Comparison of ENCODE assay signal across 1 cellular context in the genomic region with DNA sequence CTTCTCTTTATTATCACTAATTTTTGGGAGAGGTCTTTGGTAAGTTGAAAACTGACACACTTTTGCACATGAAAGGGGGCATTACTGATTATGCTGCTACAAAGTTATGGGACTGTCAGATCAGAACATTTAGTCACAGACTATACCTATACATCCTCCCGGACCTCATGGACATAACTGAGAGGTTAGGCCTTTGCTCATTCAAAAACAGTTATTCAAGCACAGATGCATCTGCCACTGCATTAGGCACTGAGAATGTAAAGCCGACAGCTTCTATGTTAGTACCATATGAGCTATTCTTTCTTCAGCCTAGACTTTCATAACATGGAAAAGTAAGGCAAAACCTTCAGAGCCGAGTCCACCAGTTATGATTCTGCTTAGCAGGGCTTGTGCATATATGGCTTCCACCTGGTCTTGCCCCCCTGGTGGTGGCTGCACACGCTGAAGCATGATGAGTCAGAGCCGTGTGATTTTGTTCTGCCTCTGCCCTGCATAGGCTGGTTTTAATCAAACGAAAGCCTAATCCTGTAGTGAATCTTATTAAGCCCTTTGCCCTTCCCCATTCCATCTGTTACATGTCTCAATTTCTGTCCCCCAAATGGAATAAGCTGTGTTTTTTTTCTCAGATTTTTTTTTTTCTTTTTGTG.
TF ChIP-seq lines count a peak whose summit lies in the region.

No MANE protein-coding gene starts in this region.

TF ChIP-seq in HEK293, 187 proteins besides CTCF, POLR2A, EP300 and RAD21 (continued from another document):
- no peak for TF ChIP-seq GLIS2 (tag by site-specific recombination; IDR thresholded peaks at IDR 0.05)
- TF ChIP-seq MYNN (tag by site-specific recombination; IDR thresholded peaks at IDR 0.05; ENCODE audit: borderline replicate concordance), result no peak
- no peak for TF ChIP-seq ZNF707 (tag by site-specific recombination; IDR thresholded peaks at IDR 0.05)
- no peak for TF ChIP-seq ZNF423 (tag by site-specific recombination; IDR thresholded peaks at IDR 0.05)
- TF ChIP-seq, protein P1, sequence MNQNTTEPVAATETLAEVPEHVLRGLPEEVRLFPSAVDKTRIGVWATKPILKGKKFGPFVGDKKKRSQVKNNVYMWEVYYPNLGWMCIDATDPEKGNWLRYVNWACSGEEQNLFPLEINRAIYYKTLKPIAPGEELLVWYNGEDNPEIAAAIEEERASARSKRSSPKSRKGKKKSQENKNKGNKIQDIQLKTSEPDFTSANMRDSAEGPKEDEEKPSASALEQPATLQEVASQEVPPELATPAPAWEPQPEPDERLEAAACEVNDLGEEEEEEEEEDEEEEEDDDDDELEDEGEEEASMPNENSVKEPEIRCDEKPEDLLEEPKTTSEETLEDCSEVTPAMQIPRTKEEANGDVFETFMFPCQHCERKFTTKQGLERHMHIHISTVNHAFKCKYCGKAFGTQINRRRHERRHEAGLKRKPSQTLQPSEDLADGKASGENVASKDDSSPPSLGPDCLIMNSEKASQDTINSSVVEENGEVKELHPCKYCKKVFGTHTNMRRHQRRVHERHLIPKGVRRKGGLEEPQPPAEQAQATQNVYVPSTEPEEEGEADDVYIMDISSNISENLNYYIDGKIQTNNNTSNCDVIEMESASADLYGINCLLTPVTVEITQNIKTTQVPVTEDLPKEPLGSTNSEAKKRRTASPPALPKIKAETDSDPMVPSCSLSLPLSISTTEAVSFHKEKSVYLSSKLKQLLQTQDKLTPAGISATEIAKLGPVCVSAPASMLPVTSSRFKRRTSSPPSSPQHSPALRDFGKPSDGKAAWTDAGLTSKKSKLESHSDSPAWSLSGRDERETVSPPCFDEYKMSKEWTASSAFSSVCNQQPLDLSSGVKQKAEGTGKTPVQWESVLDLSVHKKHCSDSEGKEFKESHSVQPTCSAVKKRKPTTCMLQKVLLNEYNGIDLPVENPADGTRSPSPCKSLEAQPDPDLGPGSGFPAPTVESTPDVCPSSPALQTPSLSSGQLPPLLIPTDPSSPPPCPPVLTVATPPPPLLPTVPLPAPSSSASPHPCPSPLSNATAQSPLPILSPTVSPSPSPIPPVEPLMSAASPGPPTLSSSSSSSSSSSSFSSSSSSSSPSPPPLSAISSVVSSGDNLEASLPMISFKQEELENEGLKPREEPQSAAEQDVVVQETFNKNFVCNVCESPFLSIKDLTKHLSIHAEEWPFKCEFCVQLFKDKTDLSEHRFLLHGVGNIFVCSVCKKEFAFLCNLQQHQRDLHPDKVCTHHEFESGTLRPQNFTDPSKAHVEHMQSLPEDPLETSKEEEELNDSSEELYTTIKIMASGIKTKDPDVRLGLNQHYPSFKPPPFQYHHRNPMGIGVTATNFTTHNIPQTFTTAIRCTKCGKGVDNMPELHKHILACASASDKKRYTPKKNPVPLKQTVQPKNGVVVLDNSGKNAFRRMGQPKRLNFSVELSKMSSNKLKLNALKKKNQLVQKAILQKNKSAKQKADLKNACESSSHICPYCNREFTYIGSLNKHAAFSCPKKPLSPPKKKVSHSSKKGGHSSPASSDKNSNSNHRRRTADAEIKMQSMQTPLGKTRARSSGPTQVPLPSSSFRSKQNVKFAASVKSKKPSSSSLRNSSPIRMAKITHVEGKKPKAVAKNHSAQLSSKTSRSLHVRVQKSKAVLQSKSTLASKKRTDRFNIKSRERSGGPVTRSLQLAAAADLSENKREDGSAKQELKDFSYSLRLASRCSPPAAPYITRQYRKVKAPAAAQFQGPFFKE (tag by site-specific recombination; IDR thresholded peaks at IDR 0.05; ENCODE audit: borderline replicate concordance), result no peak
- TF ChIP-seq, protein P2, sequence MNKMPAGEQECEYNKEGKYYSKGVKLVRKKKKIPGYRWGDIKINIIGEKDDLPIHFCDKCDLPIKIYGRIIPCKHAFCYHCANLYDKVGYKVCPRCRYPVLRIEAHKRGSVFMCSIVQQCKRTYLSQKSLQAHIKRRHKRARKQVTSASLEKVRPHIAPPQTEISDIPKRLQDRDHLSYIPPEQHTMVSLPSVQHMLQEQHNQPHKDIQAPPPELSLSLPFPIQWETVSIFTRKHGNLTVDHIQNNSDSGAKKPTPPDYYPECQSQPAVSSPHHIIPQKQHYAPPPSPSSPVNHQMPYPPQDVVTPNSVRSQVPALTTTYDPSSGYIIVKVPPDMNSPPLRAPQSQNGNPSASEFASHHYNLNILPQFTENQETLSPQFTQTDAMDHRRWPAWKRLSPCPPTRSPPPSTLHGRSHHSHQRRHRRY (tag by site-specific recombination; IDR thresholded peaks at IDR 0.05), result no peak
- TF ChIP-seq ZNF623 (tag by site-specific recombination; IDR thresholded peaks at IDR 0.05), result no peak
- no peak for TF ChIP-seq SP7 (tag by site-specific recombination; IDR thresholded peaks at IDR 0.05)
- TF ChIP-seq ZBTB48 (tag by site-specific recombination; IDR thresholded peaks at IDR 0.05), result no peak
- TF ChIP-seq ZNF426 (tag by site-specific recombination; IDR thresholded peaks at IDR 0.05), result no peak
- TF ChIP-seq, protein P3, sequence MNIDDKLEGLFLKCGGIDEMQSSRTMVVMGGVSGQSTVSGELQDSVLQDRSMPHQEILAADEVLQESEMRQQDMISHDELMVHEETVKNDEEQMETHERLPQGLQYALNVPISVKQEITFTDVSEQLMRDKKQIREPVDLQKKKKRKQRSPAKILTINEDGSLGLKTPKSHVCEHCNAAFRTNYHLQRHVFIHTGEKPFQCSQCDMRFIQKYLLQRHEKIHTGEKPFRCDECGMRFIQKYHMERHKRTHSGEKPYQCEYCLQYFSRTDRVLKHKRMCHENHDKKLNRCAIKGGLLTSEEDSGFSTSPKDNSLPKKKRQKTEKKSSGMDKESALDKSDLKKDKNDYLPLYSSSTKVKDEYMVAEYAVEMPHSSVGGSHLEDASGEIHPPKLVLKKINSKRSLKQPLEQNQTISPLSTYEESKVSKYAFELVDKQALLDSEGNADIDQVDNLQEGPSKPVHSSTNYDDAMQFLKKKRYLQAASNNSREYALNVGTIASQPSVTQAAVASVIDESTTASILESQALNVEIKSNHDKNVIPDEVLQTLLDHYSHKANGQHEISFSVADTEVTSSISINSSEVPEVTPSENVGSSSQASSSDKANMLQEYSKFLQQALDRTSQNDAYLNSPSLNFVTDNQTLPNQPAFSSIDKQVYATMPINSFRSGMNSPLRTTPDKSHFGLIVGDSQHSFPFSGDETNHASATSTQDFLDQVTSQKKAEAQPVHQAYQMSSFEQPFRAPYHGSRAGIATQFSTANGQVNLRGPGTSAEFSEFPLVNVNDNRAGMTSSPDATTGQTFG (tag by site-specific recombination; IDR thresholded peaks at IDR 0.05; ENCODE audit: borderline replicate concordance), result no peak
- peak; percentile 20 for TF ChIP-seq ZXDB (tag by site-specific recombination; IDR thresholded peaks at IDR 0.05)
- TF ChIP-seq ZNF274 (IDR thresholded peaks at IDR 0.05; ENCODE audit: low read length), result no peak
- no peak for TF ChIP-seq ZNF274 (tag by site-specific recombination; IDR thresholded peaks at IDR 0.05; ENCODE audit: borderline replicate concordance)
- TF ChIP-seq ZNF366 (tag by site-specific recombination; conservative IDR thresholded peaks at IDR 0.05), result no peak
- TF ChIP-seq, protein P4, sequence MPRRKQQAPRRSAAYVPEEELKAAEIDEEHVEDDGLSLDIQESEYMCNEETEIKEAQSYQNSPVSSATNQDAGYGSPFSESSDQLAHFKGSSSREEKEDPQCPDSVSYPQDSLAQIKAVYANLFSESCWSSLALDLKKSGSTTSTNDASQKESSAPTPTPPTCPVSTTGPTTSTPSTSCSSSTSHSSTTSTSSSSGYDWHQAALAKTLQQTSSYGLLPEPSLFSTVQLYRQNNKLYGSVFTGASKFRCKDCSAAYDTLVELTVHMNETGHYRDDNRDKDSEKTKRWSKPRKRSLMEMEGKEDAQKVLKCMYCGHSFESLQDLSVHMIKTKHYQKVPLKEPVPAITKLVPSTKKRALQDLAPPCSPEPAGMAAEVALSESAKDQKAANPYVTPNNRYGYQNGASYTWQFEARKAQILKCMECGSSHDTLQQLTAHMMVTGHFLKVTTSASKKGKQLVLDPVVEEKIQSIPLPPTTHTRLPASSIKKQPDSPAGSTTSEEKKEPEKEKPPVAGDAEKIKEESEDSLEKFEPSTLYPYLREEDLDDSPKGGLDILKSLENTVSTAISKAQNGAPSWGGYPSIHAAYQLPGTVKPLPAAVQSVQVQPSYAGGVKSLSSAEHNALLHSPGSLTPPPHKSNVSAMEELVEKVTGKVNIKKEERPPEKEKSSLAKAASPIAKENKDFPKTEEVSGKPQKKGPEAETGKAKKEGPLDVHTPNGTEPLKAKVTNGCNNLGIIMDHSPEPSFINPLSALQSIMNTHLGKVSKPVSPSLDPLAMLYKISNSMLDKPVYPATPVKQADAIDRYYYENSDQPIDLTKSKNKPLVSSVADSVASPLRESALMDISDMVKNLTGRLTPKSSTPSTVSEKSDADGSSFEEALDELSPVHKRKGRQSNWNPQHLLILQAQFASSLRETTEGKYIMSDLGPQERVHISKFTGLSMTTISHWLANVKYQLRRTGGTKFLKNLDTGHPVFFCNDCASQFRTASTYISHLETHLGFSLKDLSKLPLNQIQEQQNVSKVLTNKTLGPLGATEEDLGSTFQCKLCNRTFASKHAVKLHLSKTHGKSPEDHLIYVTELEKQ (tag by site-specific recombination; IDR thresholded peaks at IDR 0.05; ENCODE audit: borderline replicate concordance), result no peak
- TF ChIP-seq ZNF600 (tag by site-specific recombination; IDR thresholded peaks at IDR 0.05), result peak; percentile 89
- no peak for TF ChIP-seq ZNF629 (tag by site-specific recombination; IDR thresholded peaks at IDR 0.05)
- TF ChIP-seq GLIS1 (tag by site-specific recombination; IDR thresholded peaks at IDR 0.05), result peak; percentile 86
- TF ChIP-seq ZNF558 (tag by site-specific recombination; IDR thresholded peaks at IDR 0.05), result peak; percentile 46; the same call in 1 of the 2 replicates
- TF ChIP-seq, protein P5, sequence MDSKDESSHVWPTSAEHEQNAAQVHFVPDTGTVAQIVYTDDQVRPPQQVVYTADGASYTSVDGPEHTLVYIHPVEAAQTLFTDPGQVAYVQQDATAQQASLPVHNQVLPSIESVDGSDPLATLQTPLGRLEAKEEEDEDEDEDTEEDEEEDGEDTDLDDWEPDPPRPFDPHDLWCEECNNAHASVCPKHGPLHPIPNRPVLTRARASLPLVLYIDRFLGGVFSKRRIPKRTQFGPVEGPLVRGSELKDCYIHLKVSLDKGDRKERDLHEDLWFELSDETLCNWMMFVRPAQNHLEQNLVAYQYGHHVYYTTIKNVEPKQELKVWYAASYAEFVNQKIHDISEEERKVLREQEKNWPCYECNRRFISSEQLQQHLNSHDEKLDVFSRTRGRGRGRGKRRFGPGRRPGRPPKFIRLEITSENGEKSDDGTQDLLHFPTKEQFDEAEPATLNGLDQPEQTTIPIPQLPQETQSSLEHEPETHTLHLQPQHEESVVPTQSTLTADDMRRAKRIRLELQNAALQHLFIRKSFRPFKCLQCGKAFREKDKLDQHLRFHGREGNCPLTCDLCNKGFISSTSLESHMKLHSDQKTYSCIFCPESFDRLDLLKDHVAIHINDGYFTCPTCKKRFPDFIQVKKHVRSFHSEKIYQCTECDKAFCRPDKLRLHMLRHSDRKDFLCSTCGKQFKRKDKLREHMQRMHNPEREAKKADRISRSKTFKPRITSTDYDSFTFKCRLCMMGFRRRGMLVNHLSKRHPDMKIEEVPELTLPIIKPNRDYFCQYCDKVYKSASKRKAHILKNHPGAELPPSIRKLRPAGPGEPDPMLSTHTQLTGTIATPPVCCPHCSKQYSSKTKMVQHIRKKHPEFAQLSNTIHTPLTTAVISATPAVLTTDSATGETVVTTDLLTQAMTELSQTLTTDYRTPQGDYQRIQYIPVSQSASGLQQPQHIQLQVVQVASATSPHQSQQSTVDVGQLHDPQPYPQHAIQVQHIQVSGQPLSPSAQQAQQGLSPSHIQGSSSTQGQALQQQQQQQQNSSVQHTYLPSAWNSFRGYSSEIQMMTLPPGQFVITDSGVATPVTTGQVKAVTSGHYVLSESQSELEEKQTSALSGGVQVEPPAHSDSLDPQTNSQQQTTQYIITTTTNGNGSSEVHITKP (tag by site-specific recombination; IDR thresholded peaks at IDR 0.05), result no peak
- no peak for TF ChIP-seq ZNF837 (tag by site-specific recombination; IDR thresholded peaks at IDR 0.05)
- no peak for TF ChIP-seq GFI1B (tag by site-specific recombination; IDR thresholded peaks at IDR 0.05)
- TF ChIP-seq GLI2 (tag by site-specific recombination; IDR thresholded peaks at IDR 0.05; ENCODE audit: borderline replicate concordance, low read depth), result no peak
- TF ChIP-seq, protein P6, sequence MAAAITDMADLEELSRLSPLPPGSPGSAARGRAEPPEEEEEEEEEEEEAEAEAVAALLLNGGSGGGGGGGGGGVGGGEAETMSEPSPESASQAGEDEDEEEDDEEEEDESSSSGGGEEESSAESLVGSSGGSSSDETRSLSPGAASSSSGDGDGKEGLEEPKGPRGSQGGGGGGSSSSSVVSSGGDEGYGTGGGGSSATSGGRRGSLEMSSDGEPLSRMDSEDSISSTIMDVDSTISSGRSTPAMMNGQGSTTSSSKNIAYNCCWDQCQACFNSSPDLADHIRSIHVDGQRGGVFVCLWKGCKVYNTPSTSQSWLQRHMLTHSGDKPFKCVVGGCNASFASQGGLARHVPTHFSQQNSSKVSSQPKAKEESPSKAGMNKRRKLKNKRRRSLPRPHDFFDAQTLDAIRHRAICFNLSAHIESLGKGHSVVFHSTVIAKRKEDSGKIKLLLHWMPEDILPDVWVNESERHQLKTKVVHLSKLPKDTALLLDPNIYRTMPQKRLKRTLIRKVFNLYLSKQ (tag by site-specific recombination; IDR thresholded peaks at IDR 0.05; ENCODE audit: borderline replicate concordance), result no peak
- TF ChIP-seq, protein P7, sequence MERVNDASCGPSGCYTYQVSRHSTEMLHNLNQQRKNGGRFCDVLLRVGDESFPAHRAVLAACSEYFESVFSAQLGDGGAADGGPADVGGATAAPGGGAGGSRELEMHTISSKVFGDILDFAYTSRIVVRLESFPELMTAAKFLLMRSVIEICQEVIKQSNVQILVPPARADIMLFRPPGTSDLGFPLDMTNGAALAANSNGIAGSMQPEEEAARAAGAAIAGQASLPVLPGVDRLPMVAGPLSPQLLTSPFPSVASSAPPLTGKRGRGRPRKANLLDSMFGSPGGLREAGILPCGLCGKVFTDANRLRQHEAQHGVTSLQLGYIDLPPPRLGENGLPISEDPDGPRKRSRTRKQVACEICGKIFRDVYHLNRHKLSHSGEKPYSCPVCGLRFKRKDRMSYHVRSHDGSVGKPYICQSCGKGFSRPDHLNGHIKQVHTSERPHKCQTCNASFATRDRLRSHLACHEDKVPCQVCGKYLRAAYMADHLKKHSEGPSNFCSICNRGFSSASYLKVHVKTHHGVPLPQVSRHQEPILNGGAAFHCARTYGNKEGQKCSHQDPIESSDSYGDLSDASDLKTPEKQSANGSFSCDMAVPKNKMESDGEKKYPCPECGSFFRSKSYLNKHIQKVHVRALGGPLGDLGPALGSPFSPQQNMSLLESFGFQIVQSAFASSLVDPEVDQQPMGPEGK (tag by site-specific recombination; IDR thresholded peaks at IDR 0.05), result peak; percentile 61; the same call in 1 of the 2 replicates
- TF ChIP-seq ZNF239 (tag by site-specific recombination; IDR thresholded peaks at IDR 0.05), result no peak
- no peak for TF ChIP-seq ZNF24 (tag by site-specific recombination; IDR thresholded peaks at IDR 0.05)
